ENCODE assay signal across 5 cellular contexts in the genomic region with DNA sequence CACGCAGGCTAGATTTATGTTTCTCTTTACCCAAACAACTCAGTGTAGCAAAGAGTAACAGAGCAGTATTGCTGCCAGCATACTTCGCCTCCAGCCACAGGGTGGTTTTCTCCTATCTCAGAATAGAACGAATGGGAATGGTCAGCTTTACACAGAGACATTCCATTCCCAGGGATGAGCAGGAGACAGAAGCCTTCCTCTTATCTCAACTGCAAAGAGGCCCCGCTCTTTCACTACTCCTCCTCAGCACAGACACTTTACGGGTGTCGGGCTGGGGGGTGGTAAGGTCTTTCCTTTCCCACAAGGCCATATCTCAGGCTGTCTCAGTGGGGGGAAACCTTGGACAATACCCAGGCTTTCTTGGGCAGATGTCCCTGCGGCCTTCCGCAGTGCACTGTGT. TPM values are rescaled to one million over a fixed set of nuclear protein-coding genes. Genes with fewer than 3 reads are reported as not detected.
"Had no signal": no experiment of that assay in that cellular context is flagged by ENCODE, and none has a peak within 500 bp of the region (broad histone marks: within the 10 kb centered on the region; RNA-seq: fewer than 3 reads in every experiment).

No MANE protein-coding gene starts in this region.

RNA-seq across cellular contexts. Expression of a gene that starts 31.7 kb away (rescaled TPM):
- total RNA-seq: activated CD4-positive, alpha-beta memory T cell treated with anti-CD3 and anti-CD28 coated beads, Interleukin-2, amount 10 ng/mL, durations not matched to agents 7 days and 5 days; aorta; Right ventricle myocardium superior had no signal

RNA-seq across cellular contexts. Expression of a gene that starts 39.6 kb away (rescaled TPM):
- total RNA-seq: activated CD4-positive, alpha-beta memory T cell treated with anti-CD3 and anti-CD28 coated beads, Interleukin-2, amount 10 ng/mL, durations not matched to agents 7 days and 5 days; activated CD8-positive, alpha-beta memory T cell treated with anti-CD3 and anti-CD28 coated beads, Interleukin-2, amount 10 ng/mL, durations not matched to agents 7 days and 5 days; aorta; breast epithelium; Right ventricle myocardium superior had no signal
- polyA plus RNA-seq: aorta had no signal
